31 cellular contexts compared by ENCODE assay signal in the genomic region with DNA sequence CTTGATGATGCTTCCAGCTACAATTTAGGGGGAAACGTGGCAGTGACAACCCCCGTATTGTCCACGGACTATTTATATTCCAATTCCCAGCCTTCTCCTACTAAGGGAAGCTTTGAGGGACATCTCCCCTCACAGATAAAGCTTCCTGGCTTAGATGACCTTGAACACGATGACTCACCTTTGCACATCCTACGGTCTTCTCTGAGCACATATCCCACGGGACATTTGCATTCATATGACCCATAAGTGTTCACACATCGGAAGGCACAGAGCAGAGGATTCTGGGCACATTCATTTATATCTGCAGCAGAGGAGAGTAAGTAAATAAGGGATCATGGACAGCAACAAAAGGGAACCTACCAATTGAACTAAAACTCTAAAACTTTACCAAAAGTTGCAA.
"Had no signal": no experiment of that assay in that cellular context is flagged by ENCODE, and none has a peak within 500 bp of the region (broad histone marks: within the 10 kb centered on the region; RNA-seq: fewer than 3 reads in every experiment).

No MANE protein-coding gene starts in this region.

- H3K27ac Mint-ChIP-seq: activated CD4-positive, alpha-beta T cell treated with anti-CD3 and anti-CD28 coated beads, Interleukin-2, amount 10 ng/mL, durations not matched to agents 7 days and 5 days; activated CD8-positive, alpha-beta T cell treated with anti-CD3 and anti-CD28 coated beads for 36 hours; activated naive CD4-positive, alpha-beta T cell treated with anti-CD3 and anti-CD28 coated beads, Interleukin-2, amount 50 U/mL, for 24 hours; activated T-helper 17 cell treated with anti-CD3 and anti-CD28 coated beads, Interleukin-2, amount 50 U/mL, for 72 hours; natural killer cell treated with Interleukin-12 subunit alpha and Interleukin-12 subunit beta and Interleukin-15 and Interleukin-18, amount 100 ng/mL, for 72 hours; progenitor cell of endocrine pancreas; stimulated activated memory B cell treated with anti-CD40 and anti-IgM and Interleukin-4, amounts not matched to agents 10 μg/mL and 1 μg/mL and 100 μg/mL, for 72 hours; T-helper 1 cell treated with Interleukin-12 subunit alpha and Interleukin-12 subunit beta and Interleukin-4 antibody, amounts not matched to agents 30 μg/mL and 1 μg/mL, for 36 hours had no signal

- H3K36me3 Mint-ChIP-seq: activated naive CD4-positive, alpha-beta T cell treated with anti-CD3 and anti-CD28 coated beads, Interleukin-2, amount 50 U/mL, for 24 hours; natural killer cell treated with Interleukin-12 subunit alpha and Interleukin-12 subunit beta and Interleukin-15 and Interleukin-18, amount 100 ng/mL, for 72 hours; stimulated activated memory B cell treated with anti-CD40 and anti-IgM and Interleukin-4, amounts not matched to agents 10 μg/mL and 1 μg/mL and 100 μg/mL, for 72 hours had no signal

- H3K4me3 Mint-ChIP-seq: activated CD4-positive, alpha-beta T cell treated with anti-CD3 and anti-CD28 coated beads, Interleukin-2, amount 10 ng/mL, durations not matched to agents 7 days and 5 days; activated CD8-positive, alpha-beta T cell treated with anti-CD3 and anti-CD28 coated beads for 36 hours; activated naive CD4-positive, alpha-beta T cell treated with anti-CD3 and anti-CD28 coated beads, Interleukin-2, amount 50 U/mL, for 24 hours; activated naive CD8-positive, alpha-beta T cell treated with anti-CD3 and anti-CD28 coated beads, Interleukin-2, amount 50 U/mL, for 24 hours; activated T-cell treated with anti-CD3 and anti-CD28 coated beads, Interleukin-2, amount 50 U/mL, for 4 hours; activated T-helper 17 cell treated with anti-CD3 and anti-CD28 coated beads, Interleukin-2, amount 50 U/mL, for 72 hours; central memory CD8-positive, alpha-beta T cell; natural killer cell treated with Interleukin-12 subunit alpha and Interleukin-12 subunit beta and Interleukin-15 and Interleukin-18, amount 100 ng/mL, for 72 hours; stimulated activated memory B cell treated with anti-CD40 and anti-IgM and Interleukin-4, amounts not matched to agents 10 μg/mL and 1 μg/mL and 100 μg/mL, for 72 hours; T-helper 1 cell treated with Interleukin-12 subunit alpha and Interleukin-12 subunit beta and Interleukin-4 antibody, amounts not matched to agents 30 μg/mL and 1 μg/mL, for 36 hours had no signal

- H3K36me3 ChIP-seq: WERI-Rb-1 had no signal

- DNase-seq: activated CD4-positive, alpha-beta T cell treated with anti-CD3 and anti-CD28 coated beads, Interleukin-2, amount 10 ng/mL, durations not matched to agents 7 days and 5 days; activated CD8-positive, alpha-beta T cell treated with anti-CD3 and anti-CD28 coated beads for 36 hours; activated gamma-delta T cell treated with Interleukin-2 at 50 U/mL for 16 hours; activated naive CD8-positive, alpha-beta T cell treated with anti-CD3 and anti-CD28 coated beads, Interleukin-2, amount 50 U/mL, for 24 hours; activated T-cell treated with anti-CD3 and anti-CD28 coated beads, Interleukin-2, amount 50 U/mL, for 4 hours; anterior cingulate cortex; dermis blood vessel endothelial cell; effector CD4-positive, alpha-beta T cell; esophagus squamous epithelium; left lung; lower lobe of right lung; mesendoderm; mucosa of descending colon; sigmoid colon; stimulated activated CD4-positive, alpha-beta T cell treated with anti-CD3 and anti-CD28 coated beads, Interleukin-1b, Interleukin-23, amount 100 ng/mL, for 48 hours; stimulated activated CD4-positive, alpha-beta T cell treated with anti-CD3 and anti-CD28 coated beads, Interleukin-4, amount 100 ng/mL, for 4 hours; stimulated activated CD8-positive, alpha-beta memory T cell treated with anti-CD3 and anti-CD28 coated beads, Interleukin-4, amount 100 ng/mL, for 48 hours; stomach; T-helper 9 cell; thyroid gland; upper lobe of right lung; WERI-Rb-1 had no signal

- H3K27me3 ChIP-seq: esophagus squamous epithelium, left lung, sigmoid colon, stomach, thyroid gland, upper lobe of right lung had no signal

- H3K27me3 Mint-ChIP-seq: activated CD4-positive, alpha-beta T cell treated with anti-CD3 and anti-CD28 coated beads, Interleukin-2, amount 10 ng/mL, durations not matched to agents 7 days and 5 days; activated naive CD4-positive, alpha-beta T cell treated with anti-CD3 and anti-CD28 coated beads, Interleukin-2, amount 50 U/mL, for 24 hours; activated naive CD8-positive, alpha-beta T cell treated with anti-CD3 and anti-CD28 coated beads, Interleukin-2, amount 50 U/mL, for 24 hours; natural killer cell treated with Interleukin-12 subunit alpha and Interleukin-12 subunit beta and Interleukin-15 and Interleukin-18, amount 100 ng/mL, for 72 hours; progenitor cell of endocrine pancreas; stimulated activated memory B cell treated with anti-CD40 and anti-IgM and Interleukin-4, amounts not matched to agents 10 μg/mL and 1 μg/mL and 100 μg/mL, for 72 hours had no signal

- H3K9me3 ChIP-seq: esophagus squamous epithelium, left lung, lower lobe of right lung, mucosa of descending colon, sigmoid colon, stomach, thyroid gland, upper lobe of right lung had no signal

- H3K4me1 ChIP-seq: esophagus squamous epithelium, left lung, lower lobe of right lung, sigmoid colon, stomach, thyroid gland, upper lobe of right lung had no signal

- H3K4me2 ChIP-seq: smooth muscle cell had no signal

- H3K4me3 ChIP-seq: esophagus squamous epithelium, left lung, lower lobe of right lung, mucosa of descending colon, sigmoid colon, smooth muscle cell, stomach, thyroid gland, upper lobe of right lung had no signal

- H3K27ac ChIP-seq: epithelial cell of prostate, esophagus squamous epithelium, left lung, lower lobe of right lung, sigmoid colon, stomach, thyroid gland, upper lobe of right lung, WERI-Rb-1 had no signal

- H3K4me1 Mint-ChIP-seq: activated CD4-positive, alpha-beta T cell treated with anti-CD3 and anti-CD28 coated beads, Interleukin-2, amount 10 ng/mL, durations not matched to agents 7 days and 5 days; activated naive CD4-positive, alpha-beta T cell treated with anti-CD3 and anti-CD28 coated beads, Interleukin-2, amount 50 U/mL, for 24 hours; activated T-helper 17 cell treated with anti-CD3 and anti-CD28 coated beads, Interleukin-2, amount 50 U/mL, for 72 hours; central memory CD8-positive, alpha-beta T cell; stimulated activated memory B cell treated with anti-CD40 and anti-IgM and Interleukin-4, amounts not matched to agents 10 μg/mL and 1 μg/mL and 100 μg/mL, for 72 hours had no signal

- H3K9me3 Mint-ChIP-seq: activated CD4-positive, alpha-beta T cell treated with anti-CD3 and anti-CD28 coated beads, Interleukin-2, amount 10 ng/mL, durations not matched to agents 7 days and 5 days; activated CD8-positive, alpha-beta T cell treated with anti-CD3 and anti-CD28 coated beads for 36 hours; activated naive CD4-positive, alpha-beta T cell treated with anti-CD3 and anti-CD28 coated beads, Interleukin-2, amount 50 U/mL, for 24 hours; activated naive CD8-positive, alpha-beta T cell treated with anti-CD3 and anti-CD28 coated beads, Interleukin-2, amount 50 U/mL, for 24 hours; activated T-cell treated with anti-CD3 and anti-CD28 coated beads, Interleukin-2, amount 50 U/mL, for 4 hours; central memory CD8-positive, alpha-beta T cell; natural killer cell treated with Interleukin-12 subunit alpha and Interleukin-12 subunit beta and Interleukin-15 and Interleukin-18, amount 100 ng/mL, for 72 hours; stimulated activated memory B cell treated with anti-CD40 and anti-IgM and Interleukin-4, amounts not matched to agents 10 μg/mL and 1 μg/mL and 100 μg/mL, for 72 hours; T-helper 1 cell treated with Interleukin-12 subunit alpha and Interleukin-12 subunit beta and Interleukin-4 antibody, amounts not matched to agents 30 μg/mL and 1 μg/mL, for 36 hours had no signal
